In genomic region chr19:49880162-49880869, GRCh38 we compare ENCODE assay signal across 1 cellular context.
TF ChIP-seq lines count a peak whose summit lies in the region.

No MANE protein-coding gene starts in this region.

TF ChIP-seq in K562, 482 proteins besides CTCF, POLR2A, EP300 and RAD21:
- no peak for TF ChIP-seq CTCFL (IDR thresholded peaks at IDR 0.05; ENCODE audit: borderline replicate concordance, insufficient read depth, low read depth, low read length, poor library complexity, severe bottlenecking)
- TF ChIP-seq CBX8 (IDR thresholded peaks at IDR 0.05; ENCODE audit: borderline replicate concordance, extremely low read depth, low read depth, low read length, poor library complexity, severe bottlenecking) = no peak
- peak; percentile 72; the same call in 1 of the 2 replicates for TF ChIP-seq NR2C2 (CRISPR knock-in tag; IDR thresholded peaks at IDR 0.05)
- no peak for TF ChIP-seq NR2C2 (tag; IDR thresholded peaks at IDR 0.05)
- TF ChIP-seq HNRNPH1 (optimal IDR thresholded peaks at IDR 0.05; ENCODE audit: low read depth, low read length) = no peak
- TF ChIP-seq SAP30 (IDR thresholded peaks at IDR 0.05; ENCODE audit: borderline replicate concordance, insufficient read depth, low read depth, low read length, poor library complexity, severe bottlenecking) = no peak
- peak; percentile 41; the same call in 1 of the 2 replicates for TF ChIP-seq MAX (CRISPR knock-in tag; IDR thresholded peaks at IDR 0.05)
- TF ChIP-seq PHF21A (IDR thresholded peaks at IDR 0.05; ENCODE audit: borderline replicate concordance, low read depth) = no peak
- peak; percentile 27; the same call in 1 of the 2 replicates for TF ChIP-seq NR2C1 (IDR thresholded peaks at IDR 0.05)
- TF ChIP-seq NR2C1 (tag; IDR thresholded peaks at IDR 0.05) = peak; percentile 71; the same call in 1 of the 2 replicates
- TF ChIP-seq KLF6 (CRISPR knock-in tag; IDR thresholded peaks at IDR 0.05; ENCODE audit: borderline replicate concordance) = no peak
- TF ChIP-seq ZZZ3 (IDR thresholded peaks at IDR 0.05) = no peak
- TF ChIP-seq MTF1 (CRISPR knock-in tag; IDR thresholded peaks at IDR 0.05; ENCODE audit: borderline replicate concordance) = no peak
- TF ChIP-seq ZC3H11A (IDR thresholded peaks at IDR 0.05; ENCODE audit: low read depth, low read length) = no peak
TF ChIP-seq in K562: peak in this region for 3.
